Comparison of ENCODE assay signal across 1 cellular context in the genomic region with DNA sequence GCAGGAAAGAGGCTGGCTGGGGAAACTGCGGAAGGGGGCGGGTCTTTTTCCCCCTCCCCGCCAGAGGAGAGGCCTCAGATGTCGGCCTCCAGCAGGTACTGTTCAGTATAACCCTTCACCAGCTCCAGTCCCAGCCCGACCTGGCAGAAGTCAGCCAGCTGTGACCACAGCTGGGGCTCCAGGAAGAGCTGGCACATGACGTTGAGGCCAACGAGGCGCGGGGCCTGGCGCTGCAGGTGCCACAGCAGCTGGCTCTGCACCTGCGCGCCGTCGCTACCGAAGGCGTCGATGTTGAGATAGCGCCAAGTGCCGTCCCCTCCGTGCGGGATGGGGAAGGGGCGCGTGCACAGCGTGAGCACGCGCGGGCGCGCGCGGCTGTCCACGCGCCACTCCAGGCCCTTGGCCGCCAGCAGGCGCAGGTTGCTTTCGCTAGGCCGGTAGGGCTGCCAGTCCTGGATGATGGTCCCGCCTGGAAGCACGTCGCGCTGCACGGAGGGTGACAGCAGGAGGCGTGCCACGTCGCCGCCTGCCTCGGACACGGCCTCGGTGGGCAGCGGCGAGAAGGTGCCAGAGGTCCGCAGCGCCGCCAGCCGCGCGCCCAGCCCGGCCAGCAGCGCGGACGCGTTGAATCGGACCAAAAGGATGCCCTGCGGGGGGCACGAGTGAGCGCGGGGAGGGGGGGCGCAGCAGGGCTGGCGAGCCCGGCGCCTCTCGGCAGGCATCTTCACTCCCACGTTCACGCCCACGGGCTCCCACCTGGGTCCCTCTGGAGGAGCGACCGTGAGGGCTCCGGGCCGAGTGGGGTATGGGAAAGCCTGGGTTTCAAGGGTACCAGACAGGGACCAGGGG.
TF ChIP-seq lines count a peak whose summit lies in the region.

No MANE protein-coding gene starts in this region.

TF ChIP-seq in HEK293, 187 proteins besides CTCF, POLR2A, EP300 and RAD21 (continued from another document and continues in another):
- no peak for TF ChIP-seq PRDM2 (tag by site-specific recombination; IDR thresholded peaks at IDR 0.05; ENCODE audit: borderline replicate concordance)
- peak; percentile 33; the same call in 1 of the 2 replicates for TF ChIP-seq HIC1 (tag by site-specific recombination; IDR thresholded peaks at IDR 0.05)
- TF ChIP-seq ZNF449 (tag by site-specific recombination; IDR thresholded peaks at IDR 0.05) = peak; percentile 10; the same call in 1 of the 2 replicates
- TF ChIP-seq ZIC2 (tag by site-specific recombination; IDR thresholded peaks at IDR 0.05) = peak; percentile 93
- TF ChIP-seq GLIS2 (tag by site-specific recombination; IDR thresholded peaks at IDR 0.05) = peak; percentile 73; the same call in 1 of the 2 replicates
- TF ChIP-seq ZNF792 (tag by site-specific recombination; IDR thresholded peaks at IDR 0.05) = no peak
- peak; percentile 75 for TF ChIP-seq ZBTB8A (tag by site-specific recombination; IDR thresholded peaks at IDR 0.05)
- no peak for TF ChIP-seq ZNF416 (tag by site-specific recombination; IDR thresholded peaks at IDR 0.05)
- TF ChIP-seq ZBTB21 (tag by site-specific recombination; IDR thresholded peaks at IDR 0.05) = no peak
- no peak for TF ChIP-seq ZNF24 (tag by site-specific recombination; IDR thresholded peaks at IDR 0.05)
- TF ChIP-seq, protein P1, sequence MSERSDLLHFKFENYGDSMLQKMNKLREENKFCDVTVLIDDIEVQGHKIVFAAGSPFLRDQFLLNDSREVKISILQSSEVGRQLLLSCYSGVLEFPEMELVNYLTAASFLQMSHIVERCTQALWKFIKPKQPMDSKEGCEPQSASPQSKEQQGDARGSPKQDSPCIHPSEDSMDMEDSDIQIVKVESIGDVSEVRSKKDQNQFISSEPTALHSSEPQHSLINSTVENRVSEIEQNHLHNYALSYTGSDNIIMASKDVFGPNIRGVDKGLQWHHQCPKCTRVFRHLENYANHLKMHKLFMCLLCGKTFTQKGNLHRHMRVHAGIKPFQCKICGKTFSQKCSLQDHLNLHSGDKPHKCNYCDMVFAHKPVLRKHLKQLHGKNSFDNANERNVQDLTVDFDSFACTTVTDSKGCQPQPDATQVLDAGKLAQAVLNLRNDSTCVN (tag by site-specific recombination; optimal IDR thresholded peaks at IDR 0.05) = peak; percentile 93
- no peak for TF ChIP-seq MYNN (tag by site-specific recombination; IDR thresholded peaks at IDR 0.05; ENCODE audit: borderline replicate concordance)
- no peak for TF ChIP-seq ZNF37A (tag by site-specific recombination; IDR thresholded peaks at IDR 0.05)
- TF ChIP-seq ZNF777 (tag by site-specific recombination; IDR thresholded peaks at IDR 0.05; ENCODE audit: borderline replicate concordance) = peak; percentile 66; the same call in 1 of the 2 replicates
- no peak for TF ChIP-seq ZNF600 (tag by site-specific recombination; IDR thresholded peaks at IDR 0.05)
- TF ChIP-seq ZNF529 (tag by site-specific recombination; IDR thresholded peaks at IDR 0.05; ENCODE audit: insufficient replicate concordance) = no peak
- no peak for TF ChIP-seq ZNF2 (tag by site-specific recombination; IDR thresholded peaks at IDR 0.05)
- no peak for TF ChIP-seq ZBTB48 (tag by site-specific recombination; IDR thresholded peaks at IDR 0.05)
- TF ChIP-seq KLF16 (tag by site-specific recombination; IDR thresholded peaks at IDR 0.05) = no peak
- no peak for TF ChIP-seq ZNF146 (tag by site-specific recombination; IDR thresholded peaks at IDR 0.05)
- TF ChIP-seq ZNF776 (tag by site-specific recombination; IDR thresholded peaks at IDR 0.05; ENCODE audit: borderline replicate concordance) = no peak
- TF ChIP-seq ZNF157 (tag by site-specific recombination; IDR thresholded peaks at IDR 0.05) = no peak
- TF ChIP-seq ZNF639 (tag by site-specific recombination; IDR thresholded peaks at IDR 0.05) = no peak
- no peak for TF ChIP-seq ZNF19 (tag by site-specific recombination; IDR thresholded peaks at IDR 0.05; ENCODE audit: low read depth)
- no peak for TF ChIP-seq ZNF571 (tag by site-specific recombination; IDR thresholded peaks at IDR 0.05)
- TF ChIP-seq GFI1B (tag by site-specific recombination; IDR thresholded peaks at IDR 0.05) = no peak
- TF ChIP-seq GLIS1 (tag by site-specific recombination; IDR thresholded peaks at IDR 0.05) = peak; percentile 76; the same call in 1 of the 2 replicates
- peak; percentile 78 for TF ChIP-seq EGR2 (tag by site-specific recombination; IDR thresholded peaks at IDR 0.05; ENCODE audit: low read depth)
- no peak for TF ChIP-seq ZNF768 (tag by site-specific recombination; IDR thresholded peaks at IDR 0.05)
- no peak for TF ChIP-seq ZNF513 (tag by site-specific recombination; IDR thresholded peaks at IDR 0.05)
- peak; percentile 94 for TF ChIP-seq ZFHX2 (tag by site-specific recombination; conservative IDR thresholded peaks at IDR 0.05)
- 0 out of 2 replicates have a peak, but pooled peaks have one; percentile 2 for TF ChIP-seq IKZF3 (tag by site-specific recombination; IDR thresholded peaks at IDR 0.05)
- TF ChIP-seq, protein P2, sequence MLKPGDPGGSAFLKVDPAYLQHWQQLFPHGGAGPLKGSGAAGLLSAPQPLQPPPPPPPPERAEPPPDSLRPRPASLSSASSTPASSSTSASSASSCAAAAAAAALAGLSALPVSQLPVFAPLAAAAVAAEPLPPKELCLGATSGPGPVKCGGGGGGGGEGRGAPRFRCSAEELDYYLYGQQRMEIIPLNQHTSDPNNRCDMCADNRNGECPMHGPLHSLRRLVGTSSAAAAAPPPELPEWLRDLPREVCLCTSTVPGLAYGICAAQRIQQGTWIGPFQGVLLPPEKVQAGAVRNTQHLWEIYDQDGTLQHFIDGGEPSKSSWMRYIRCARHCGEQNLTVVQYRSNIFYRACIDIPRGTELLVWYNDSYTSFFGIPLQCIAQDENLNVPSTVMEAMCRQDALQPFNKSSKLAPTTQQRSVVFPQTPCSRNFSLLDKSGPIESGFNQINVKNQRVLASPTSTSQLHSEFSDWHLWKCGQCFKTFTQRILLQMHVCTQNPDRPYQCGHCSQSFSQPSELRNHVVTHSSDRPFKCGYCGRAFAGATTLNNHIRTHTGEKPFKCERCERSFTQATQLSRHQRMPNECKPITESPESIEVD (tag by site-specific recombination; IDR thresholded peaks at IDR 0.05) = no peak
- no peak for TF ChIP-seq ZNF155 (tag by site-specific recombination; IDR thresholded peaks at IDR 0.05)
- no peak for TF ChIP-seq HOXD13 (CRISPR knock-in tag; IDR thresholded peaks at IDR 0.05; ENCODE audit: borderline replicate concordance)
- TF ChIP-seq ZNF202 (tag by site-specific recombination; IDR thresholded peaks at IDR 0.05; ENCODE audit: borderline replicate concordance) = no peak
- TF ChIP-seq PRDM1 (tag by site-specific recombination; IDR thresholded peaks at IDR 0.05) = no peak
- no peak for TF ChIP-seq YY1 (tag by site-specific recombination; IDR thresholded peaks at IDR 0.05)
